ENCODE assay signal across 19 cellular contexts in genomic region chr17:901964-902363, GRCh38.
A peak's percentile ranks its signal among the peaks of the same experiment; 100 is the strongest.
DNase-seq lines count a peak whose midpoint lies in the region; ATAC-seq and TF ChIP-seq lines count a peak whose summit lies in the region.
"Had no signal": no experiment of that assay in that cellular context is flagged by ENCODE, and none has a peak within 500 bp of the region (broad histone marks: within the 10 kb centered on the region; RNA-seq: fewer than 3 reads in every experiment).

No MANE protein-coding gene starts in this region.

- TF ChIP-seq CTCF in right atrium auricular region (IDR thresholded peaks at IDR 0.05) (no peak), sigmoid colon (IDR thresholded peaks at IDR 0.05) (no peak)

- WGBS in sigmoid colon, 2 donors = 89 to 90% methylated on average over 21 of the region's 21 CpGs

- H3K36me3 ChIP-seq in right atrium auricular region (no peaks in the 10 kb centered on the region), sigmoid colon (no peaks in the 10 kb centered on the region)
- H3K36me3 ChIP-seq: pancreas, SJSA1 had no signal

- H3K4me3 ChIP-seq in right atrium auricular region (peak overlapping the region in 1 of 2 donors; percentile 8), sigmoid colon (no peak overlapping the region)
- H3K4me3 ChIP-seq: body of pancreas, pancreas, SJSA1 had no signal

- no peaks in the 10 kb centered on the region for H3K27me3 ChIP-seq in right atrium auricular region
- no peaks in the 10 kb centered on the region for H3K27me3 ChIP-seq in sigmoid colon
- H3K27me3 ChIP-seq: body of pancreas, pancreas, SJSA1 had no signal

- H3K9me3 ChIP-seq in right atrium auricular region = no peaks in the 10 kb centered on the region
- no peaks in the 10 kb centered on the region for H3K9me3 ChIP-seq in sigmoid colon
- H3K9me3 ChIP-seq: body of pancreas, pancreas, SJSA1 had no signal

- ATAC-seq in Right ventricle myocardium inferior (no peak), GM18519 (IDR thresholded peaks at IDR 0.05; ENCODE audit: low FRiP score, unreplicated experiment) (no peak), GM21619 (IDR thresholded peaks at IDR 0.05; ENCODE audit: unreplicated experiment) (no peak)
- ATAC-seq: activated CD8-positive, alpha-beta T cell treated with anti-CD3 and anti-CD28 coated beads for 36 hours; stimulated activated memory B cell treated with anti-CD40 and anti-IgM and Interleukin-4, amounts not matched to agents 10 μg/mL and 1 μg/mL and 100 μg/mL, for 72 hours had no signal

- H3K27ac ChIP-seq in right atrium auricular region (peak overlapping the region; percentile 83 to 90), sigmoid colon (peak overlapping the region; percentile 79 to 92 (median 88))
- H3K27ac ChIP-seq: SJSA1 had no signal

- no peak for TF ChIP-seq POLR2A in sigmoid colon (IDR thresholded peaks at IDR 0.05)

- no peak for TF ChIP-seq EP300 in sigmoid colon (IDR thresholded peaks at IDR 0.05)

- intact Hi-C loops in Right ventricle myocardium inferior (cut with DNase I) (loop anchor here (2.0 kb wide), 1 partner anchor 21 kb away; no protein-coding TSS in a partner anchor), cardiac septum (cut with DNase I) (no loop called here), sigmoid colon (cut with DNase I) (loop anchor here (2.0 kb wide), 1 partner anchor 15 kb away; no protein-coding TSS in a partner anchor)

- DNase-seq in Right ventricle myocardium inferior (ENCODE audit: missing footprints) = peak; percentile 43
- no peak for DNase-seq in cardiac septum (ENCODE audit: low spot score)
- no peak for DNase-seq in right atrium auricular region (ENCODE audit: low spot score)
- no peak for DNase-seq in sigmoid colon
- no peak for DNase-seq in GDM1 (lab: John Stamatoyannopoulos, UW)
- no peak for DNase-seq in SKM-1 (lab: John Stamatoyannopoulos, UW; ENCODE audit: unreplicated experiment)
- DNase-seq: 8988T; activated CD8-positive, alpha-beta T cell treated with anti-CD3 and anti-CD28 coated beads for 36 hours; activated effector memory CD4-positive, alpha-beta T cell treated with Interleukin-2 at 50 U/mL for 16 hours; H7; MM.1S; NCI-H2107; stimulated activated CD4-positive, alpha-beta T cell treated with anti-CD3 and anti-CD28 coated beads, Interleukin-4, amount 100 ng/mL, for 24 hours had no signal

- H3K4me1 ChIP-seq in right atrium auricular region (peaks cover 0 to 30% of the 10 kb centered on the region in 2 donors), sigmoid colon (peaks cover 0 to 71% (median 66%) of the 10 kb centered on the region in 4 donors)
- H3K4me1 ChIP-seq: pancreas had no signal
